ENCODE assay signal across 19 cellular contexts in genomic region chr20:42041000-42041565, GRCh38.
DNase-seq lines count a peak whose midpoint lies in the region; ATAC-seq, FAIRE-seq and TF ChIP-seq lines count a peak whose summit lies in the region.
"Had no signal": no experiment of that assay in that cellular context is flagged by ENCODE, and none has a peak within 500 bp of the region (broad histone marks: within the 10 kb centered on the region; RNA-seq: fewer than 3 reads in every experiment).

No MANE protein-coding gene starts in this region.

- no peaks in the 10 kb centered on the region for H3K4me1 ChIP-seq in K562 (replicated peaks in 1 of 2; ENCODE audit: control insufficient read depth in 2 of 2, insufficient read depth in 2 of 2, low read length in 2 of 2)
- H3K4me1 ChIP-seq: transverse colon had no signal

- no peak for FAIRE-seq in K562 (lab: Jason Lieb, UNC)
- FAIRE-seq: keratinocyte had no signal

- H3K9me1 ChIP-seq in K562 (ENCODE audit: control insufficient read depth, insufficient read depth, low read length), result no peaks in the 10 kb centered on the region

- H3K9me3 ChIP-seq in K562 (replicated peaks; ENCODE audit: control insufficient read depth, insufficient read depth, low read depth, low read length), result no peaks in the 10 kb centered on the region
- H3K9me3 ChIP-seq: transverse colon had no signal

- peak in 1 of 2 experiments; percentile 38; a peak in 2 of 4 replicates for TF ChIP-seq RAD21 in K562 (CRISPR knock-in tag; conservative IDR thresholded peaks at IDR 0.05 in 1 of 2, IDR thresholded peaks at IDR 0.05 in 1 of 2)

- peak; percentile 5 for DNase-seq in NCI-H2196 (lab: John Stamatoyannopoulos, UW; ENCODE audit: unreplicated experiment)
- DNase-seq in NCI-H2196 treated with DMSO at 0.1 percent for 48 hours (lab: John Stamatoyannopoulos, UW; ENCODE audit: unreplicated experiment), result no peak
- DNase-seq in K562 (ENCODE audit: extremely low read depth in 1 of 4, low spot score in 3 of 4), result peak; percentile 4 to 16 (median 12)
- peak; percentile 47 for DNase-seq in retina
- DNase-seq: activated naive CD4-positive, alpha-beta T cell treated with Interleukin-2 at 50 U/mL for 16 hours; GF-D8; HCEC 1CT; midbrain; NCI-H1092 treated with DMSO at 0.1 percent for 48 hours; NCI-H510A; occipital lobe; transverse colon had no signal

- intact Hi-C loops in K562 (cut with micrococcal nuclease), result no loop called here

- CTCF ChIA-PET in K562 (lab: Yijun Ruan, JAX; ENCODE audit: low intra/inter-chr PET ratio), result interaction anchor here (0.7 kb wide), 1 partner anchor 1223 kb away, joined by 4 read pairs; no protein-coding TSS in a partner anchor

- no peak overlapping the region for H2AFZ ChIP-seq in K562 (ENCODE audit: low read depth, low read length)

- TF ChIP-seq CTCF in LNCAP (IDR thresholded peaks at IDR 0.05) (peak; percentile 25; the same call in 1 of the 2 replicates), K562 (IDR thresholded peaks at IDR 0.05 in 2 of 3, conservative IDR thresholded peaks at IDR 0.05 in 1 of 3; ENCODE audit: insufficient read depth in 2 of 3, low read depth in 1 of 3, low read length in 3 of 3) (peak; percentile 30 to 32 (median 32); a peak in 4 of 6 replicates)

- no peaks in the 10 kb centered on the region for H3K36me3 ChIP-seq in K562 (ENCODE audit: control insufficient read depth, insufficient read depth, low read length)
- H3K36me3 ChIP-seq: transverse colon had no signal

- no peak overlapping the region for H3K27ac ChIP-seq in K562 (ENCODE audit: extremely low read depth, low read depth, low read length)
- H3K27ac ChIP-seq: epithelial cell of prostate, RWPE1, transverse colon had no signal

- in situ Hi-C loops in K562 (cut with MboI), result no loop called here

- no peaks in the 10 kb centered on the region for H4K20me1 ChIP-seq in K562 (replicated peaks; ENCODE audit: control insufficient read depth, insufficient read depth, low read length)

- under 1% methylated on average over 6 of the region's 6 CpGs for WGBS in K562 (ENCODE audit: insufficient coverage, low coverage, missing lambda C conversion rate)

- POLR2A ChIA-PET in K562 (lab: Yijun Ruan, JAX), result interaction anchor here (0.9 to 1.0 kb wide), 2 partner anchors 41 to 857 kb away, joined by 3 read pairs; no protein-coding TSS in a partner anchor

- H3K9ac ChIP-seq in K562 (ENCODE audit: insufficient read depth in 1 of 2, low read depth in 2 of 2, low read length in 2 of 2), result no peak overlapping the region

- H3K4me2 ChIP-seq in K562 (ENCODE audit: insufficient read depth, low read length), result no peak overlapping the region

- TF ChIP-seq EP300 in K562 (IDR thresholded peaks at IDR 0.05; ENCODE audit: low read length), result no peak

- ATAC-seq in K562 (no peak), GM18873 (IDR thresholded peaks at IDR 0.05; ENCODE audit: low FRiP score, unreplicated experiment) (no peak), HG03280 (IDR thresholded peaks at IDR 0.05; ENCODE audit: unreplicated experiment) (no peak), GM19397 (IDR thresholded peaks at IDR 0.05; ENCODE audit: unreplicated experiment) (no peak)

- H3K79me2 ChIP-seq in K562 (ENCODE audit: control insufficient read depth, insufficient read depth, low read length), result no peaks in the 10 kb centered on the region

- no peak overlapping the region for H3K4me3 ChIP-seq in K562
- H3K4me3 ChIP-seq: transverse colon had no signal

- H3K27me3 ChIP-seq in K562 (ENCODE audit: control insufficient read depth in 2 of 2, insufficient read depth in 2 of 2, low read length in 2 of 2), result no peaks in the 10 kb centered on the region; a peak in 1 of 5 replicates
- H3K27me3 ChIP-seq: transverse colon had no signal

- no peak for TF ChIP-seq POLR2A in K562 (conservative IDR thresholded peaks at IDR 0.05)

- BruUV-seq in K562 (replicated peaks; lab: Mats Ljungman, UMichigan), result no TSS peak

TF ChIP-seq in K562, 482 proteins besides CTCF, POLR2A, EP300 and RAD21:
- TF ChIP-seq CBX8 (IDR thresholded peaks at IDR 0.05; ENCODE audit: borderline replicate concordance, extremely low read depth, low read depth, low read length, poor library complexity, severe bottlenecking) (no peak), EHMT2 (IDR thresholded peaks at IDR 0.05) (peak; percentile 91), XRCC5 (IDR thresholded peaks at IDR 0.05; ENCODE audit: low read depth, low read length) (no peak), MEF2D (tag; conservative IDR thresholded peaks at IDR 0.05; ENCODE audit: low read depth) (no peak), CBX5 (IDR thresholded peaks at IDR 0.05; ENCODE audit: borderline replicate concordance, low read depth) (no peak), TAF15 (IDR thresholded peaks at IDR 0.05; ENCODE audit: low read depth, low read length) (no peak), PCBP1 (IDR thresholded peaks at IDR 0.05; ENCODE audit: low read depth, low read length, poor library complexity, severe bottlenecking) (no peak), MIER1 (IDR thresholded peaks at IDR 0.05; ENCODE audit: low read depth) (peak; percentile 88), STAT6 (CRISPR knock-in tag; IDR thresholded peaks at IDR 0.05) (no peak), REST (CRISPR knock-in tag; IDR thresholded peaks at IDR 0.05; ENCODE audit: low read depth) (0 out of 2 replicates have a peak, but pooled peaks have one; percentile 59), PCBP2 (IDR thresholded peaks at IDR 0.05; ENCODE audit: low read depth, low read length, poor library complexity, severe bottlenecking) (no peak), SMC3 (conservative IDR thresholded peaks at IDR 0.05; ENCODE audit: insufficient read depth, low read depth, low read length) (0 out of 2 replicates have a peak, but pooled peaks have one; percentile 20)
- TF ChIP-seq, protein P1, sequence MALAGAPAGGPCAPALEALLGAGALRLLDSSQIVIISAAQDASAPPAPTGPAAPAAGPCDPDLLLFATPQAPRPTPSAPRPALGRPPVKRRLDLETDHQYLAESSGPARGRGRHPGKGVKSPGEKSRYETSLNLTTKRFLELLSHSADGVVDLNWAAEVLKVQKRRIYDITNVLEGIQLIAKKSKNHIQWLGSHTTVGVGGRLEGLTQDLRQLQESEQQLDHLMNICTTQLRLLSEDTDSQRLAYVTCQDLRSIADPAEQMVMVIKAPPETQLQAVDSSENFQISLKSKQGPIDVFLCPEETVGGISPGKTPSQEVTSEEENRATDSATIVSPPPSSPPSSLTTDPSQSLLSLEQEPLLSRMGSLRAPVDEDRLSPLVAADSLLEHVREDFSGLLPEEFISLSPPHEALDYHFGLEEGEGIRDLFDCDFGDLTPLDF (CRISPR knock-in tag; IDR thresholded peaks at IDR 0.05), result no peak
TF ChIP-seq in K562: peak in this region for 4.
